ENCODE assay signal across 21 cellular contexts in the genomic region with DNA sequence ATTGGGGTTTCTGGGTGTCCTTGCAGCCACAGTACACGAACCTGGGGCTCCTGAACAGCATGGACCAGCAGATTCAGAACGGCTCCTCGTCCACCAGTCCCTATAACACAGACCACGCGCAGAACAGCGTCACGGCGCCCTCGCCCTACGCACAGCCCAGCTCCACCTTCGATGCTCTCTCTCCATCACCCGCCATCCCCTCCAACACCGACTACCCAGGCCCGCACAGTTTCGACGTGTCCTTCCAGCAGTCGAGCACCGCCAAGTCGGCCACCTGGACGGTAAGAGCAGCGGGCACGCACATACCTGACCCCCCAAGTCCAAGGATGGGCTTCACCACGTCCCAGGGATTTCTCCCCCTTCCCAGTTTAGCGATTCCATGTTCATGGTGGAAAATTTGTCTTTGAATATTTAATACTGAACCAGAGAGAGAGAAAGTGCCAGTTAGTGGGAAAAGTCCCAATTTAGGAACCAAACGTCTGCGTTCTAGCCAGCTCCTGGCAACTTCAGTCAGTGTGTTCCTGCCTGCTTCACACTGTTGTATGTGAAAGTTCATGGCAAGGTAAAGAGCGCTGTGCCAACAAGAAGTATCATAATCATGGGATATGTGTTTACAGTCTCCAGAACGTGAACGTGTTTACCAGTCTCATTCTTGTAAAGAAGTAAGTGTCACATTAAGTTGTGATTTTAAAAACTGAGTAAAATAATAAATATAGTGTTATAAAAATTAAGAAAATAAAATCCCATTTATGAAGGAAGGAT.
A peak's percentile ranks its signal among the peaks of the same experiment; 100 is the strongest.
DNase-seq lines count a peak whose midpoint lies in the region; FAIRE-seq and TF ChIP-seq lines count a peak whose summit lies in the region.
"Had no signal": no experiment of that assay in that cellular context is flagged by ENCODE, and none has a peak within 500 bp of the region (broad histone marks: within the 10 kb centered on the region; RNA-seq: fewer than 3 reads in every experiment).

No MANE protein-coding gene starts in this region.

- H3K36me3 ChIP-seq in neural progenitor cell (no peaks in the 10 kb centered on the region), suprapubic skin (no peaks in the 10 kb centered on the region)

- H3F3A ChIP-seq in neural progenitor cell (ENCODE audit: low read depth) = peaks cover 6% of the 10 kb centered on the region

- H3K4me3 ChIP-seq in neural progenitor cell = no peak overlapping the region
- H3K4me3 ChIP-seq in suprapubic skin = no peak overlapping the region
- H3K4me3 ChIP-seq: A549, PC-9 had no signal

- H3K4me2 ChIP-seq in H9 (ENCODE audit: insufficient read depth, insufficient read length, low read length) (no peak overlapping the region), neural progenitor cell (no peak overlapping the region)
- H3K4me2 ChIP-seq: A549, PC-9 had no signal

- H3K27ac ChIP-seq in H9 (ENCODE audit: insufficient read length, low read depth, low read length) (no peak overlapping the region), neural progenitor cell (no peak overlapping the region), suprapubic skin (peak overlapping the region; percentile 4)
- H3K27ac ChIP-seq: A549, PC-9 had no signal

- H3K4ac ChIP-seq in H9 (ENCODE audit: low read depth, low read length) = no peak overlapping the region

- WGBS in H9 (ENCODE audit: extremely low coverage, insufficient read length, low lambda C conversion rate) = no CpG with 5 or more reads among the region's 29 CpGs
- WGBS in suprapubic skin = 90% methylated on average over 29 of the region's 29 CpGs

- no peak overlapping the region for H2BK15ac ChIP-seq in H9 (ENCODE audit: low read depth, low read length)

- H3K4me1 ChIP-seq in H9 (ENCODE audit: insufficient read depth, low read length) (peaks cover 3% of the 10 kb centered on the region; the same call in 1 of the 2 replicates), neural progenitor cell (peaks cover 13% of the 10 kb centered on the region), suprapubic skin (peaks cover 15% of the 10 kb centered on the region)
- H3K4me1 ChIP-seq: A549 had no signal

- no peak overlapping the region for H2BK5ac ChIP-seq in H9 (ENCODE audit: insufficient read length, low read length)

- no peaks in the 10 kb centered on the region; a peak in 1 of 5 replicates for H3K9me3 Mint-ChIP-seq in H9
- peaks cover 6% of the 10 kb centered on the region for H3K9me3 Mint-ChIP-seq in neural progenitor cell

- H3K18ac ChIP-seq in H9 (ENCODE audit: insufficient read length, low read depth, low read length) = no peak overlapping the region

- H3K23me2 ChIP-seq in H9 (ENCODE audit: insufficient read length, low read depth, low read length, poor library complexity, severe bottlenecking) = no peaks in the 10 kb centered on the region

- H4K5ac ChIP-seq in H9 (ENCODE audit: insufficient read length, low read depth, low read length) = peak overlapping the region; percentile 85

- H4K20me1 ChIP-seq in H9 (ENCODE audit: control insufficient read depth, insufficient read depth, insufficient read length) (no peaks in the 10 kb centered on the region), neural progenitor cell (ENCODE audit: low read depth) (peaks cover 19% of the 10 kb centered on the region)

- H3K36me3 Mint-ChIP-seq in H9 (ENCODE audit: insufficient read depth in 1 of 3, low read depth in 3 of 3) (no peaks in the 10 kb centered on the region), neural progenitor cell (no peaks in the 10 kb centered on the region)
- H3K36me3 Mint-ChIP-seq: CD14-positive monocyte had no signal

- peak overlapping the region; percentile 40; the same call in 1 of the 2 replicates for H3K14ac ChIP-seq in H9 (ENCODE audit: insufficient read depth, low read length)

- H3K27me3 ChIP-seq in H9 (ENCODE audit: insufficient read depth, low read length) = no peaks in the 10 kb centered on the region
- peaks cover 99% of the 10 kb centered on the region for H3K27me3 ChIP-seq in neural progenitor cell
- no peaks in the 10 kb centered on the region for H3K27me3 ChIP-seq in suprapubic skin

- TF ChIP-seq CTCF in H9 (conservative IDR thresholded peaks at IDR 0.05) (no peak), neural progenitor cell (IDR thresholded peaks at IDR 0.05) (no peak), suprapubic skin (IDR thresholded peaks at IDR 0.05) (no peak)

- no peaks in the 10 kb centered on the region for H3K79me1 ChIP-seq in H9 (ENCODE audit: insufficient read depth, low read depth, low read length, poor library complexity, severe bottlenecking)

- H4K91ac ChIP-seq in H9 (ENCODE audit: insufficient read length, low read depth, low read length) = no peak overlapping the region

- no peak for TF ChIP-seq EP300 in suprapubic skin (IDR thresholded peaks at IDR 0.05)

- no peaks in the 10 kb centered on the region for H3K79me2 ChIP-seq in H9 (ENCODE audit: insufficient read depth, low read length)
- H3K79me2 ChIP-seq in neural progenitor cell (ENCODE audit: low read depth) = no peaks in the 10 kb centered on the region

- no peak for TF ChIP-seq POLR2A in suprapubic skin (IDR thresholded peaks at IDR 0.05)

- no peak overlapping the region for H3K9ac ChIP-seq in H9 (ENCODE audit: extremely low read depth, insufficient read length, low read length)
- H3K9ac ChIP-seq in neural progenitor cell = no peak overlapping the region

- H3K27ac Mint-ChIP-seq in H9 = peak overlapping the region in 1 of 3 experiments; percentile 96; a peak in 2 of 7 replicates
- H3K27ac Mint-ChIP-seq in neural progenitor cell = no peak overlapping the region
- H3K27ac Mint-ChIP-seq: B cell, CD14-positive monocyte had no signal

- no peak overlapping the region for H4K8ac ChIP-seq in H9 (replicated peaks; ENCODE audit: insufficient read length, low read depth, low read length)

- H2AK5ac ChIP-seq in H9 (ENCODE audit: insufficient read length, low read length) = peak overlapping the region; percentile 45

- H2AFZ ChIP-seq in H9 (ENCODE audit: low read length) (no peak overlapping the region), neural progenitor cell (replicated peaks) (no peak overlapping the region)
- H2AFZ ChIP-seq: PC-9 had no signal

- no peak overlapping the region for H3T11ph ChIP-seq in H9 (ENCODE audit: low read length)

- H3K56ac ChIP-seq in H9 (ENCODE audit: insufficient read length, low read depth, low read length) = no peak overlapping the region

- no peak overlapping the region for H2BK120ac ChIP-seq in H9 (ENCODE audit: low read depth, low read length, poor library complexity, severe bottlenecking)

- H3K4me1 Mint-ChIP-seq in H9 (peaks cover 30 to 37% of the 10 kb centered on the region in 2 experiments), neural progenitor cell (peaks cover 13% of the 10 kb centered on the region)
- H3K4me1 Mint-ChIP-seq: B cell, CD14-positive monocyte had no signal

- peak overlapping the region; percentile 62 for H2BK12ac ChIP-seq in H9 (ENCODE audit: insufficient read length, low read depth, low read length)

- peaks cover 41% of the 10 kb centered on the region for H3K27me3 Mint-ChIP-seq in H9 (ENCODE audit: low read depth)
- H3K27me3 Mint-ChIP-seq in neural progenitor cell (ENCODE audit: insufficient read depth, low read depth) = peaks cover 41% of the 10 kb centered on the region
- H3K27me3 Mint-ChIP-seq: B cell had no signal

- DNase-seq in H9 (no peak), neural progenitor cell (ENCODE audit: low spot score) (no peak), suprapubic skin (ENCODE audit: low spot score in 2 of 2) (no peak), cerebellum (ENCODE audit: low spot score) (no peak)
- DNase-seq in activated CD4-positive, alpha-beta T cell treated with anti-CD3 and anti-CD28 coated beads for 48 hours = no peak
- no peak for DNase-seq in effector CD4-positive, alpha-beta T cell
- DNase-seq: GDM1, KG1, NCI-H1105, NCI-H146, NCI-H2029, NCI-H2227 treated with DMSO at 0.1 percent for 48 hours, NCI-H510A, PC-9, RPMI8226, SHP77 treated with DMSO at 0.1 percent for 48 hours had no signal

- H3K9me3 ChIP-seq in H9 (ENCODE audit: control insufficient read depth, low read depth, low read length) (no peaks in the 10 kb centered on the region), neural progenitor cell (ENCODE audit: low read depth) (no peaks in the 10 kb centered on the region), suprapubic skin (no peaks in the 10 kb centered on the region)
- H3K9me3 ChIP-seq: A549 had no signal

- H2BK20ac ChIP-seq in H9 (ENCODE audit: low read depth, low read length, poor library complexity, severe bottlenecking) = no peak overlapping the region

- no peak overlapping the region for H3K4me3 Mint-ChIP-seq in H9
- H3K4me3 Mint-ChIP-seq in neural progenitor cell = peak overlapping the region; percentile 22
- H3K4me3 Mint-ChIP-seq: B cell, CD14-positive monocyte had no signal

- H3K23ac ChIP-seq in H9 (ENCODE audit: insufficient read length, low read depth, low read length) = no peak overlapping the region

- peak; percentile 82 for FAIRE-seq in endometrium (lab: Jason Lieb, UNC)
- FAIRE-seq: A549, GM18507 had no signal
